In the genomic region with DNA sequence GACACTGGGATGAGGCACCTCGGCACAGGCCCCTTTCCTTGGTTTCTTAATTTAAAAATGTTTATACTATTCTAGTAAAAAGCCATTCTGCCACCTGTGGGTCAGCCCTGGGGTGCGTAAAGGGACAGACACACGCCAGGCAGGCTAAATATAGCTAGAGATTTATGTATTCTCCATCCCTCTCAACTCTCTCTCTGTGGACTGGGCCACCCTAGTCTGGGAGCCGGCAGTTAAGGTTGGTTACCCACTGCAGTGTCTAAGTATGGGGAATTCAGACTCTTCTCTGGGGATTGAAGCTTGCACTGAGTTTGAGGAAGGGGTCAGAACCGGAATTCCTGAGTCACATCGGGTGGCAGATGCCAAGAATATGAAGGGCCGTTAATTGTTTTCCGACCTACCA, we compare ENCODE assay signal across 13 cellular contexts. TPM values are rescaled to one million over a fixed set of nuclear protein-coding genes. Genes with fewer than 3 reads are reported as not detected.
DNase-seq lines count a peak whose midpoint lies in the region; ATAC-seq and TF ChIP-seq lines count a peak whose summit lies in the region.
"Had no signal": no experiment of that assay in that cellular context is flagged by ENCODE, and none has a peak within 500 bp of the region (broad histone marks: within the 10 kb centered on the region; RNA-seq: fewer than 3 reads in every experiment).

No MANE protein-coding gene starts in this region.

- in situ Hi-C loops in G401 (cut with HindIII; ENCODE audit: low sequenced_read_pairs), result no loop called here

- H3K27ac Mint-ChIP-seq in neural progenitor cell, result no peak overlapping the region
- no peak overlapping the region for H3K27ac Mint-ChIP-seq in stimulated activated effector memory CD8-positive, alpha-beta T cell treated with anti-CD3 and anti-CD28 coated beads, Interleukin-12 subunit alpha, Interleukin-12 subunit beta, amount 100 ng/mL, for 72 hours

- H3K27me3 ChIP-seq in neural progenitor cell, result peaks cover 28% of the 10 kb centered on the region
- H3K27me3 ChIP-seq in tibial artery, result no peaks in the 10 kb centered on the region

- intact Hi-C loops in Right ventricle myocardium superior (cut with DNase I) (loop anchor here (5.0 to 10.0 kb wide), 2 partner anchors 58 to 166 kb away; no protein-coding TSS in a partner anchor), tibial artery (cut with DNase I; ENCODE audit: low total_unique reads) (loop anchor here (5.0 kb wide), 1 partner anchor 54 kb away; no protein-coding TSS in a partner anchor)

- peak overlapping the region; percentile 97 for H3K4me2 ChIP-seq in neural progenitor cell

- H3K79me2 ChIP-seq in neural progenitor cell (ENCODE audit: low read depth), result no peaks in the 10 kb centered on the region

- H3K4me1 ChIP-seq in neural progenitor cell (peaks cover 29% of the 10 kb centered on the region), tibial artery (peaks cover 0 to 72% (median 58%) of the 10 kb centered on the region in 4 donors)

- H3K27me3 Mint-ChIP-seq in neural progenitor cell (ENCODE audit: insufficient read depth, low read depth), result peaks cover 20% of the 10 kb centered on the region

- DNase-seq in DMS53 (lab: John Stamatoyannopoulos, UW) (peak; percentile 33), DMS53 treated with DMSO at 0.1 percent for 48 hours (lab: John Stamatoyannopoulos, UW; ENCODE audit: unreplicated experiment) (no peak), Right ventricle myocardium superior (no peak), neural progenitor cell (ENCODE audit: low spot score) (no peak), tibial artery (no peak), G401 (ENCODE audit: low spot score) (no peak), LoVo (ENCODE audit: low spot score) (no peak)
- DNase-seq in stimulated activated effector memory CD8-positive, alpha-beta T cell treated with anti-CD3 and anti-CD28 coated beads, Interleukin-12 subunit alpha, Interleukin-12 subunit beta, amount 100 ng/mL, for 72 hours (ENCODE audit: low spot score in 2 of 2), result no peak
- DNase-seq: activated naive CD4-positive, alpha-beta T cell treated with anti-CD3 and anti-CD28 coated beads, Interleukin-2, amount 50 U/mL, for 16 hours; kidney glomerular epithelial cell; stimulated activated CD4-positive, alpha-beta T cell treated with anti-CD3 and anti-CD28 coated beads, Interleukin-4, amount 100 ng/mL, for 4 hours; T-helper 2 cell had no signal

- H3K9me3 Mint-ChIP-seq in neural progenitor cell, result no peaks in the 10 kb centered on the region
- no peaks in the 10 kb centered on the region for H3K9me3 Mint-ChIP-seq in stimulated activated effector memory CD8-positive, alpha-beta T cell treated with anti-CD3 and anti-CD28 coated beads, Interleukin-12 subunit alpha, Interleukin-12 subunit beta, amount 100 ng/mL, for 72 hours

- H3K4me1 Mint-ChIP-seq in neural progenitor cell, result peaks cover 38% of the 10 kb centered on the region
- H3K4me1 Mint-ChIP-seq in stimulated activated effector memory CD8-positive, alpha-beta T cell treated with anti-CD3 and anti-CD28 coated beads, Interleukin-12 subunit alpha, Interleukin-12 subunit beta, amount 100 ng/mL, for 72 hours, result peaks cover 6% of the 10 kb centered on the region

- H3K9ac ChIP-seq in neural progenitor cell, result no peak overlapping the region

- H3K9me3 ChIP-seq in neural progenitor cell (ENCODE audit: low read depth) (no peaks in the 10 kb centered on the region), tibial artery (no peaks in the 10 kb centered on the region)

- no peak overlapping the region for H2AFZ ChIP-seq in neural progenitor cell (replicated peaks)

- peak overlapping the region; percentile 82 for H3K4me3 Mint-ChIP-seq in neural progenitor cell
- H3K4me3 Mint-ChIP-seq in stimulated activated effector memory CD8-positive, alpha-beta T cell treated with anti-CD3 and anti-CD28 coated beads, Interleukin-12 subunit alpha, Interleukin-12 subunit beta, amount 100 ng/mL, for 72 hours, result no peak overlapping the region

- H3K27ac ChIP-seq in neural progenitor cell, result no peak overlapping the region
- peak overlapping the region; percentile 87 to 88 for H3K27ac ChIP-seq in tibial artery
- H3K27ac ChIP-seq: HL-60 had no signal

- peaks cover 28% of the 10 kb centered on the region for H3F3A ChIP-seq in neural progenitor cell (ENCODE audit: low read depth)

- H3K36me3 ChIP-seq in neural progenitor cell (no peaks in the 10 kb centered on the region), tibial artery (no peaks in the 10 kb centered on the region)

- no peak for TF ChIP-seq CTCF in neural progenitor cell (IDR thresholded peaks at IDR 0.05)
- TF ChIP-seq CTCF in tibial artery (IDR thresholded peaks at IDR 0.05), result no peak

- ATAC-seq in Right ventricle myocardium superior (ENCODE audit: poor library complexity), result peak; percentile 27
- ATAC-seq in stimulated activated effector memory CD8-positive, alpha-beta T cell treated with anti-CD3 and anti-CD28 coated beads, Interleukin-12 subunit alpha, Interleukin-12 subunit beta, amount 100 ng/mL, for 72 hours, result no peak

- H3K4me3 ChIP-seq in neural progenitor cell (no peak overlapping the region), tibial artery (peak overlapping the region; percentile 74 to 92)

- no peaks in the 10 kb centered on the region for H3K36me3 Mint-ChIP-seq in neural progenitor cell
- no peaks in the 10 kb centered on the region for H3K36me3 Mint-ChIP-seq in stimulated activated effector memory CD8-positive, alpha-beta T cell treated with anti-CD3 and anti-CD28 coated beads, Interleukin-12 subunit alpha, Interleukin-12 subunit beta, amount 100 ng/mL, for 72 hours

- peaks cover 57% of the 10 kb centered on the region for H4K20me1 ChIP-seq in neural progenitor cell (ENCODE audit: low read depth)

RNA-seq across cellular contexts. Expression of gene NEURL1B, which starts 1.9 kb away (rescaled TPM):
- total RNA-seq in Right ventricle myocardium superior (28.8 TPM), neural progenitor cell (ENCODE audit: low replicate concordance) (12.1 and 20.2 TPM in 2 replicates)
- total RNA-seq in G401 (2014; rRNA removed; shearing (Covaris generic)), result 0.75 and 1.6 TPM in 2 replicates
